ENCODE assay signal across 30 cellular contexts in genomic region chr4:132824721-132825120, GRCh38.
"Had no signal": no experiment of that assay in that cellular context is flagged by ENCODE, and none has a peak within 500 bp of the region (broad histone marks: within the 10 kb centered on the region; RNA-seq: fewer than 3 reads in every experiment).

No MANE protein-coding gene starts in this region.

- H3K4me3 ChIP-seq: left lung, lower lobe of right lung, neural progenitor cell, ovary, prostate gland, skin epidermis, stomach, testis, thyroid gland, transverse colon, upper lobe of left lung, vagina had no signal

- H3K4me3 Mint-ChIP-seq: immature natural killer cell; naive thymus-derived CD8-positive, alpha-beta T cell; nephron; neural progenitor cell; stimulated activated naive B cell treated with anti-CD40 and anti-IgM and Interleukin-4, amounts not matched to agents 10 μg/mL and 1 μg/mL and 100 μg/mL, for 72 hours had no signal

- H3K27ac Mint-ChIP-seq: immature natural killer cell; naive thymus-derived CD8-positive, alpha-beta T cell; nephron; neural progenitor cell; stimulated activated naive B cell treated with anti-CD40 and anti-IgM and Interleukin-4, amounts not matched to agents 10 μg/mL and 1 μg/mL and 100 μg/mL, for 72 hours had no signal

- ATAC-seq: left colon; left lung; lower lobe of right lung; naive thymus-derived CD8-positive, alpha-beta T cell; right cardiac atrium; sciatic nerve; stimulated activated naive B cell treated with anti-CD40 and anti-IgM and Interleukin-4, amounts not matched to agents 10 μg/mL and 1 μg/mL and 100 μg/mL, for 72 hours; stimulated activated naive CD8-positive, alpha-beta T cell treated with anti-CD3 and anti-CD28 coated beads, Interleukin-15, Interleukin-2, amounts not matched to agents 100 U/mL and 50 U/mL, for 24 hours had no signal

- H3K4me1 ChIP-seq: left lung, lower lobe of right lung, neural progenitor cell, prostate gland, stomach, testis, thyroid gland, transverse colon, upper lobe of left lung, vagina had no signal

- H3K27ac ChIP-seq: left lung, lower lobe of right lung, neural progenitor cell, ovary, prostate gland, skin epidermis, stomach, testis, thyroid gland, transverse colon, upper lobe of left lung, vagina had no signal

- H3K4me2 ChIP-seq: neural progenitor cell had no signal

- H3K4me1 Mint-ChIP-seq: immature natural killer cell; naive thymus-derived CD8-positive, alpha-beta T cell; nephron; stimulated activated naive B cell treated with anti-CD40 and anti-IgM and Interleukin-4, amounts not matched to agents 10 μg/mL and 1 μg/mL and 100 μg/mL, for 72 hours had no signal

- H2AFZ ChIP-seq: neural progenitor cell had no signal

- H3K36me3 ChIP-seq: left lung, lower lobe of right lung, neural progenitor cell, ovary, prostate gland, stomach, thyroid gland, transverse colon, upper lobe of left lung, vagina had no signal

- H3K9me3 Mint-ChIP-seq: nephron; neural progenitor cell; stimulated activated naive B cell treated with anti-CD40 and anti-IgM and Interleukin-4, amounts not matched to agents 10 μg/mL and 1 μg/mL and 100 μg/mL, for 72 hours had no signal

- H3K27me3 ChIP-seq: left lung, neural progenitor cell, ovary, stomach, testis, thyroid gland, transverse colon, upper lobe of left lung, vagina had no signal

- H3K9ac ChIP-seq: neural progenitor cell had no signal

- H3K9me3 ChIP-seq: left lung, lower lobe of right lung, ovary, prostate gland, stomach, testis, thyroid gland, transverse colon, upper lobe of left lung, vagina had no signal

- H3K36me3 Mint-ChIP-seq: immature natural killer cell; naive thymus-derived CD8-positive, alpha-beta T cell; neural progenitor cell; stimulated activated naive B cell treated with anti-CD40 and anti-IgM and Interleukin-4, amounts not matched to agents 10 μg/mL and 1 μg/mL and 100 μg/mL, for 72 hours had no signal

- H3K27me3 Mint-ChIP-seq: naive thymus-derived CD8-positive, alpha-beta T cell; stimulated activated naive B cell treated with anti-CD40 and anti-IgM and Interleukin-4, amounts not matched to agents 10 μg/mL and 1 μg/mL and 100 μg/mL, for 72 hours had no signal

- DNase-seq: hippocampal formation; immature natural killer cell; kidney; left colon; left lung; lower lobe of right lung; mammary epithelial cell; mesenchymal stem cell; naive thymus-derived CD8-positive, alpha-beta T cell; ovary; posterior cingulate gyrus; retina; right cardiac atrium; stimulated activated CD4-positive, alpha-beta T cell treated with anti-CD3 and anti-CD28 coated beads, Interleukin-12 subunit alpha, Interleukin-12 subunit beta, amount 100 ng/mL, for 4 hours; stimulated activated CD4-positive, alpha-beta T cell treated with anti-CD3 and anti-CD28 coated beads, Interleukin-15, amount 100 ng/mL, for 24 hours; stimulated activated CD4-positive, alpha-beta T cell treated with anti-CD3 and anti-CD28 coated beads, Interleukin-2, amount 100 ng/mL, for 24 hours; stimulated activated CD4-positive, alpha-beta T cell treated with anti-CD3 and anti-CD28 coated beads, Interleukin-4, amount 100 ng/mL, for 1 hour; stimulated activated naive B cell treated with anti-CD40 and anti-IgM and Interleukin-4, amounts not matched to agents 10 μg/mL and 1 μg/mL and 100 μg/mL, for 72 hours; stimulated activated naive CD8-positive, alpha-beta T cell treated with anti-CD3 and anti-CD28 coated beads, Interleukin-15, Interleukin-2, amounts not matched to agents 100 U/mL and 50 U/mL, for 24 hours; stomach; testis; thyroid gland; transverse colon; upper lobe of left lung had no signal
